Comparison of ENCODE assay signal across 14 cellular contexts in genomic region chr14:54344445-54344844, GRCh38. TPM values are rescaled to one million over a fixed set of nuclear protein-coding genes. Genes with fewer than 3 reads are reported as not detected.
DNase-seq lines count a peak whose midpoint lies in the region; ATAC-seq, FAIRE-seq and TF ChIP-seq lines count a peak whose summit lies in the region.
"Had no signal": no experiment of that assay in that cellular context is flagged by ENCODE, and none has a peak within 500 bp of the region (broad histone marks: within the 10 kb centered on the region; RNA-seq: fewer than 3 reads in every experiment).

No MANE protein-coding gene starts in this region.

- no peak overlapping the region for H4K91ac ChIP-seq in H1 (replicated peaks; ENCODE audit: insufficient read length, low read length)

- H3K23me2 ChIP-seq in H1 (ENCODE audit: low read depth, low read length): no peaks in the 10 kb centered on the region

- peak; percentile 23 for ATAC-seq in activated CD8-positive, alpha-beta memory T cell treated with anti-CD3 and anti-CD28 coated beads, Interleukin-2, amount 10 ng/mL, durations not matched to agents 7 days and 5 days
- ATAC-seq in GM21526 (IDR thresholded peaks at IDR 0.05; ENCODE audit: low FRiP score, unreplicated experiment) (no peak), T-helper 17 cell (no peak), GM21619 (IDR thresholded peaks at IDR 0.05; ENCODE audit: unreplicated experiment) (no peak)
- ATAC-seq: A549, body of pancreas had no signal

- H3K4ac ChIP-seq in H1 (replicated peaks; ENCODE audit: insufficient read length, low read depth, low read length): no peak overlapping the region

- no peak for TF ChIP-seq EP300 in H1 (IDR thresholded peaks at IDR 0.05; ENCODE audit: borderline replicate concordance in 1 of 2, low read depth in 2 of 2, low read length in 2 of 2)

- H3K18ac ChIP-seq in H1 (ENCODE audit: extremely low read depth, low read length): no peak overlapping the region

- no peak overlapping the region for H3K4me2 ChIP-seq in H1 (ENCODE audit: insufficient read depth in 1 of 2, low read depth in 2 of 2, low read length in 2 of 2)
- H3K4me2 ChIP-seq: A549 had no signal

- H3K27ac ChIP-seq in H1 (ENCODE audit: low read depth, low read length): no peak overlapping the region
- H3K27ac ChIP-seq: A549, body of pancreas had no signal

- H3K4me1 ChIP-seq in H1 (replicated peaks in 1 of 4; ENCODE audit: control insufficient read depth in 3 of 4, insufficient read depth in 4 of 4, low read length in 3 of 4): peaks cover 0 to 14% (median 7%) of the 10 kb centered on the region in 4 experiments; a peak in 5 of 7 replicates
- H3K4me1 ChIP-seq: A549, body of pancreas had no signal

- H4K8ac ChIP-seq in H1 (ENCODE audit: extremely low read depth, insufficient read depth, low read length): peak overlapping the region; percentile 19; the same call in 1 of the 2 replicates

- POLR2A ChIA-PET in H1 (lab: Charles Lee; ENCODE audit: partially characterized antibody): no interaction called here

- peaks cover 21% of the 10 kb centered on the region for H3K27me3 Mint-ChIP-seq in activated CD8-positive, alpha-beta memory T cell treated with anti-CD3 and anti-CD28 coated beads, Interleukin-2, amount 10 ng/mL, durations not matched to agents 7 days and 5 days
- peaks cover 20% of the 10 kb centered on the region for H3K27me3 Mint-ChIP-seq in T-helper 17 cell

- no peak for TF ChIP-seq RAD21 in H1 (IDR thresholded peaks at IDR 0.05 in 1 of 2, conservative IDR thresholded peaks at IDR 0.05 in 1 of 2; ENCODE audit: low read depth in 2 of 2, low read length in 2 of 2)

- no peak overlapping the region for H3K23ac ChIP-seq in H1 (ENCODE audit: insufficient read length)

- H3K9me3 ChIP-seq in H1 (ENCODE audit: insufficient read depth in 2 of 2, low read depth in 1 of 2, low read length in 1 of 2) (no peaks in the 10 kb centered on the region), T-helper 17 cell (ENCODE audit: control insufficient read depth, low read length, poor library complexity, severe bottlenecking) (no peaks in the 10 kb centered on the region)
- H3K9me3 ChIP-seq: A549, body of pancreas, stomach had no signal

- H2BK12ac ChIP-seq in H1 (ENCODE audit: low read depth, low read length): no peak overlapping the region

- no peaks in the 10 kb centered on the region for H3K79me2 ChIP-seq in H1 (ENCODE audit: control insufficient read depth in 1 of 2, insufficient read depth in 2 of 2, low read length in 2 of 2)

- no peak overlapping the region for H4K5ac ChIP-seq in H1 (ENCODE audit: insufficient read length, low read depth, low read length)

- H3K79me1 ChIP-seq in H1 (ENCODE audit: low read depth, low read length): no peaks in the 10 kb centered on the region

- no peaks in the 10 kb centered on the region for H4K20me1 ChIP-seq in H1 (replicated peaks in 1 of 2; ENCODE audit: control insufficient read depth in 1 of 2, insufficient read depth in 2 of 2, low read length in 2 of 2)

- H3K4me1 Mint-ChIP-seq in activated CD8-positive, alpha-beta memory T cell treated with anti-CD3 and anti-CD28 coated beads, Interleukin-2, amount 10 ng/mL, durations not matched to agents 7 days and 5 days: no peaks in the 10 kb centered on the region
- peaks cover 6% of the 10 kb centered on the region for H3K4me1 Mint-ChIP-seq in T-helper 17 cell
- H3K4me1 Mint-ChIP-seq: activated CD4-positive, alpha-beta memory T cell treated with anti-CD3 and anti-CD28 coated beads, Interleukin-2, amount 10 ng/mL, durations not matched to agents 7 days and 5 days had no signal

- H3K36me3 Mint-ChIP-seq in activated CD8-positive, alpha-beta memory T cell treated with anti-CD3 and anti-CD28 coated beads, Interleukin-2, amount 10 ng/mL, durations not matched to agents 7 days and 5 days: no peaks in the 10 kb centered on the region
- H3K36me3 Mint-ChIP-seq in T-helper 17 cell (ENCODE audit: low read depth): no peaks in the 10 kb centered on the region

- H2AFZ ChIP-seq in H1 (ENCODE audit: low read length): no peak overlapping the region

- no peak overlapping the region for H2AK5ac ChIP-seq in H1 (ENCODE audit: low read depth, low read length)

- 0 out of 2 replicates have a peak overlapping the region, but pooled peaks have one; percentile 13 for H2BK20ac ChIP-seq in H1 (ENCODE audit: low read length)

- WGBS in H1 (ENCODE audit: extremely low coverage in 1 of 2, insufficient coverage in 1 of 2, insufficient read length in 1 of 2, insufficient replicate concordance in 2 of 2, low coverage in 1 of 2, low lambda C conversion rate in 2 of 2, missing lambda C conversion rate in 1 of 2), 2 experiments: 72% methylated on average over 4 of the region's 6 CpGs; no CpG with 5 or more reads in 1 of the 2 experiments

- DNase-seq in activated CD8-positive, alpha-beta memory T cell treated with anti-CD3 and anti-CD28 coated beads, Interleukin-2, amount 10 ng/mL, durations not matched to agents 7 days and 5 days: no peak
- no peak for DNase-seq in activated CD8-positive, alpha-beta memory T cell treated with anti-CD3 and anti-CD28 coated beads, Interleukin-2, amount 50 U/mL, for 4 hours
- DNase-seq in NB4 (ENCODE audit: low read depth) (peak; percentile 58), H1 (ENCODE audit: low read depth in 1 of 2, low spot score in 2 of 2) (no peak), urothelium cell line (ENCODE audit: low spot score) (no peak), T-helper 17 cell (no peak)
- DNase-seq: activated CD4-positive, alpha-beta memory T cell treated with anti-CD3 and anti-CD28 coated beads, Interleukin-2, amount 10 ng/mL, durations not matched to agents 7 days and 5 days; activated effector memory CD4-positive, alpha-beta T cell treated with Interleukin-2 at 50 U/mL for 16 hours; body of pancreas; effector CD4-positive, alpha-beta T cell; stomach had no signal

- no peaks in the 10 kb centered on the region for H3K9me3 Mint-ChIP-seq in activated CD8-positive, alpha-beta memory T cell treated with anti-CD3 and anti-CD28 coated beads, Interleukin-2, amount 10 ng/mL, durations not matched to agents 7 days and 5 days (ENCODE audit: low read depth)
- H3K9me3 Mint-ChIP-seq: activated CD4-positive, alpha-beta memory T cell treated with anti-CD3 and anti-CD28 coated beads, Interleukin-2, amount 10 ng/mL, durations not matched to agents 7 days and 5 days had no signal

- no peak overlapping the region for H3K4me3 ChIP-seq in NB4 (ENCODE audit: low read depth, low read length)
- no peak overlapping the region for H3K4me3 ChIP-seq in H1 (ENCODE audit: extremely low read depth in 1 of 4, insufficient read depth in 2 of 4, low read depth in 3 of 4, low read length in 4 of 4)
- H3K4me3 ChIP-seq: A549, body of pancreas, stomach had no signal

- TF ChIP-seq CTCF in NB4 (IDR thresholded peaks at IDR 0.05; ENCODE audit: low read depth, low read length) (no peak), H1 (IDR thresholded peaks at IDR 0.05; ENCODE audit: control extremely low read depth in 1 of 3, insufficient read depth in 1 of 3, low read depth in 1 of 3, low read length in 3 of 3) (no peak)

- no peak overlapping the region for H3K14ac ChIP-seq in H1 (ENCODE audit: insufficient read length)

- FAIRE-seq in H1 (lab: Jason Lieb, UNC): no peak
- peak; percentile 17 for FAIRE-seq in urothelium cell line (lab: Jason Lieb, UNC)
- FAIRE-seq: A549 had no signal

- CTCF ChIA-PET in activated CD8-positive, alpha-beta memory T cell treated with anti-CD3 and anti-CD28 coated beads, Interleukin-2, amount 10 ng/mL, durations not matched to agents 7 days and 5 days (lab: Charles Lee): no interaction called here
- CTCF ChIA-PET in H1 (lab: Charles Lee; ENCODE audit: partially characterized antibody): no interaction called here

- H2BK120ac ChIP-seq in H1 (replicated peaks; ENCODE audit: low read depth, low read length): no peak overlapping the region

- H3K27me3 ChIP-seq in H1 (replicated peaks in 1 of 4; ENCODE audit: control insufficient read depth in 3 of 4, extremely low read depth in 1 of 4, insufficient read depth in 3 of 4, low read length in 3 of 4): no peaks in the 10 kb centered on the region
- H3K27me3 ChIP-seq: body of pancreas, stomach had no signal

- no peak overlapping the region for H2BK5ac ChIP-seq in H1 (ENCODE audit: low read depth, low read length)

- no peak overlapping the region for H3K4me3 Mint-ChIP-seq in activated CD8-positive, alpha-beta memory T cell treated with anti-CD3 and anti-CD28 coated beads, Interleukin-2, amount 10 ng/mL, durations not matched to agents 7 days and 5 days
- H3K4me3 Mint-ChIP-seq in T-helper 17 cell: no peak overlapping the region
- H3K4me3 Mint-ChIP-seq: activated CD4-positive, alpha-beta memory T cell treated with anti-CD3 and anti-CD28 coated beads, Interleukin-2, amount 10 ng/mL, durations not matched to agents 7 days and 5 days had no signal

- no peak for TF ChIP-seq POLR2A in NB4 (IDR thresholded peaks at IDR 0.05; ENCODE audit: extremely low read depth, insufficient read length)
- TF ChIP-seq POLR2A in H1 (IDR thresholded peaks at IDR 0.05; ENCODE audit: control extremely low read depth in 1 of 2, low read depth in 2 of 2, low read length in 2 of 2): no peak

- no peak overlapping the region for H3K56ac ChIP-seq in H1 (replicated peaks; ENCODE audit: insufficient read length, low read depth, low read length)

- H3K9ac ChIP-seq in H1 (replicated peaks in 1 of 4; ENCODE audit: extremely low read depth in 1 of 4, low read depth in 3 of 4, low read length in 3 of 4): no peak overlapping the region

- no peak overlapping the region for H3K27ac Mint-ChIP-seq in activated CD8-positive, alpha-beta memory T cell treated with anti-CD3 and anti-CD28 coated beads, Interleukin-2, amount 10 ng/mL, durations not matched to agents 7 days and 5 days
- H3K27ac Mint-ChIP-seq in T-helper 17 cell: no peak overlapping the region
- H3K27ac Mint-ChIP-seq: activated CD4-positive, alpha-beta memory T cell treated with anti-CD3 and anti-CD28 coated beads, Interleukin-2, amount 10 ng/mL, durations not matched to agents 7 days and 5 days had no signal

- no peaks in the 10 kb centered on the region for H3K36me3 ChIP-seq in H1 (ENCODE audit: control insufficient read depth in 2 of 4, insufficient read depth in 4 of 4, low read length in 3 of 4)
- H3K36me3 ChIP-seq: stomach had no signal

- no peak overlapping the region for H2BK15ac ChIP-seq in H1 (ENCODE audit: low read length)

TF ChIP-seq in H1, 55 proteins besides CTCF, POLR2A, EP300 and RAD21 (continues in another document):
- no peak for TF ChIP-seq TAF1 (IDR thresholded peaks at IDR 0.05; ENCODE audit: low read depth, low read length)

RNA-seq across cellular contexts. Expression of gene CDKN3, which starts 52.4 kb away (rescaled TPM):
- total RNA-seq in activated CD8-positive, alpha-beta memory T cell treated with anti-CD3 and anti-CD28 coated beads, Interleukin-2, amount 10 ng/mL, durations not matched to agents 7 days and 5 days: 10 to 100 TPM; 82.6 to 96.0 TPM
- 41.5 and 48.3 TPM in 2 replicates for total RNA-seq in H1 (2021; fragmentation: NEBNext Ultra II Directional; extraction: Animal tissue kit (Norgen Biotek cat#: 25700))
- polyA plus RNA-seq in H1 (2011; rRNA removed): 25.4 and 43.5 TPM in 2 replicates
- 45.7 TPM for polyA plus RNA-seq in H1 (2011; cell fraction: cytosol; rRNA removed)
- 10.7 TPM for polyA plus RNA-seq in H1 (2011; cell fraction: nucleus; rRNA removed)
- 26.3 to 34.7 TPM (median 32.0 TPM) in 4 replicates for polyA plus RNA-seq in H1 (2012, experiment 1 of 2)
- polyA plus RNA-seq in H1 (2012, experiment 2 of 2): 15.1 TPM
- 96.1 TPM for polyA plus RNA-seq in H1 (2013, experiment 1 of 2)
- 92.4 TPM for polyA plus RNA-seq in H1 (2013, experiment 2 of 2)
- 16.3 and 28.1 TPM in 2 replicates for polyA minus RNA-seq in H1 (2011; rRNA and poly(A)+ RNA removed)
- 16.1 TPM for polyA minus RNA-seq in H1 (2011; cell fraction: cytosol; rRNA and poly(A)+ RNA removed)
- 16.6 TPM for polyA minus RNA-seq in H1 (2011; cell fraction: nucleus; rRNA and poly(A)+ RNA removed)
- total RNA-seq in T-helper 17 cell: 1 to 10 TPM; 1.1 to 1.5 TPM
- total RNA-seq: body of pancreas had no signal

Comparison
In these comparisons a context has a peak if more than half of its experiments do, and no peak if none do; other contexts are left out.
1. RNA of gene CDKN3, which starts 52.4 kb away (total RNA-seq): 82.6 to 96.0 TPM in activated CD8-positive, alpha-beta memory T cell treated with anti-CD3 and anti-CD28 coated beads, Interleukin-2, amount 10 ng/mL, durations not matched to agents 7 days and 5 days and 41.5 to 48.3 TPM in H1; 1.1 to 1.5 TPM in T-helper 17 cell; every median in the first group is over 10 times any median in the second.